28 cellular contexts compared by ENCODE assay signal in the genomic region with DNA sequence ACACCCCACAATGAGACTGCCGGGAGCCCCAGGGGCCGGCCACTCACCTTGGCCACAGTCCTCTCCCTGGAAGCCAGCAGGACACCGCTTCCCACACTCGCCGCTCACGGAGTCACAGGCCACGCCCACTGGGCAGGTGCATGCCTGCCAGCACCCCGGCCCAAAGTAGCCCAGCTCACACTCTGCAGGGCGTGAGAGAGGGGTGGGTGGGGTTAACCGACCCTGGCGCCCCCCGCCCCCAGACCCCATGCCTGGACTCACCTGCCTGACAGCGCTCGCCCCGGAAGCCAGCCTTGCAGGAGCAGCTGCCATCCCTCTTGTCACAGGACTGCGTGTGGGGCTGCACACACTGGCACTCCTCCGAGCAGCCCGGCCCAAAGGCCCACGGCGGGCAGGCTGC. TPM values are rescaled to one million over a fixed set of nuclear protein-coding genes. Genes with fewer than 3 reads are reported as not detected.
A peak's percentile ranks its signal among the peaks of the same experiment; 100 is the strongest.
DNase-seq lines count a peak whose midpoint lies in the region; ATAC-seq, FAIRE-seq and TF ChIP-seq lines count a peak whose summit lies in the region.
"Had no signal": no experiment of that assay in that cellular context is flagged by ENCODE, and none has a peak within 500 bp of the region (broad histone marks: within the 10 kb centered on the region; RNA-seq: fewer than 3 reads in every experiment).

No MANE protein-coding gene starts in this region.

- WGBS in lower leg skin, 2 donors, result 70 to 71% methylated on average over 16 to 17 of the region's 20 CpGs

- no peak overlapping the region for H3K4me2 ChIP-seq in astrocyte (ENCODE audit: low read length)

- peak overlapping the region; percentile 53 for H3K9ac ChIP-seq in astrocyte (ENCODE audit: low read length)
- H3K9ac ChIP-seq: parathyroid adenoma had no signal

- H3K4me1 Mint-ChIP-seq in HFFc6 (ENCODE audit: low read depth) (peaks cover 18% of the 10 kb centered on the region), astrocyte (ENCODE audit: low read depth, unreplicated experiment) (no peaks in the 10 kb centered on the region)
- H3K4me1 Mint-ChIP-seq: activated CD4-positive, alpha-beta T cell treated with anti-CD3 and anti-CD28 coated beads, Interleukin-2, amount 10 ng/mL, durations not matched to agents 7 days and 5 days; nephron progenitor cell; stimulated activated effector memory CD8-positive, alpha-beta T cell treated with anti-CD3 and anti-CD28 coated beads, Interleukin-12 subunit alpha, Interleukin-12 subunit beta, amount 100 ng/mL, for 72 hours had no signal

- H3K9me3 Mint-ChIP-seq in HFFc6, result no peaks in the 10 kb centered on the region
- peaks cover 5% of the 10 kb centered on the region for H3K9me3 Mint-ChIP-seq in astrocyte (ENCODE audit: unreplicated experiment)
- H3K9me3 Mint-ChIP-seq: activated CD4-positive, alpha-beta T cell treated with anti-CD3 and anti-CD28 coated beads, Interleukin-2, amount 10 ng/mL, durations not matched to agents 7 days and 5 days; nephron progenitor cell; stimulated activated effector memory CD8-positive, alpha-beta T cell treated with anti-CD3 and anti-CD28 coated beads, Interleukin-12 subunit alpha, Interleukin-12 subunit beta, amount 100 ng/mL, for 72 hours had no signal

- in situ Hi-C loops in gastrocnemius medialis (cut with MboI; ENCODE audit: low sequenced_read_pairs in 4 of 4), result no loop called here

- H2AFZ ChIP-seq in astrocyte (ENCODE audit: low read depth, low read length), result no peak overlapping the region
- H2AFZ ChIP-seq: parathyroid adenoma had no signal

- H3K27me3 ChIP-seq in astrocyte (ENCODE audit: insufficient read depth, low read length) (no peaks in the 10 kb centered on the region), gastrocnemius medialis (no peaks in the 10 kb centered on the region)
- H3K27me3 ChIP-seq: brain microvascular endothelial cell, uterus had no signal

- peaks cover 4% of the 10 kb centered on the region for H4K20me1 ChIP-seq in astrocyte (ENCODE audit: insufficient read depth, low read length)

- intact Hi-C loops in gastrocnemius medialis (cut with DNase I; ENCODE audit: low total_unique reads), result no loop called here
- intact Hi-C loops in lower leg skin (cut with DNase I; ENCODE audit: low total_unique reads), result no loop called here

- no peak for ATAC-seq in gastrocnemius medialis
- ATAC-seq: GM12878; HepG2; right cardiac atrium; stimulated activated effector memory CD8-positive, alpha-beta T cell treated with anti-CD3 and anti-CD28 coated beads, Interleukin-12 subunit alpha, Interleukin-12 subunit beta, amount 100 ng/mL, for 72 hours had no signal

- H3K9me3 ChIP-seq in astrocyte (ENCODE audit: insufficient read depth, low read depth, low read length), result no peaks in the 10 kb centered on the region
- H3K9me3 ChIP-seq in gastrocnemius medialis, result no peaks in the 10 kb centered on the region
- H3K9me3 ChIP-seq: uterus had no signal

- DNase-seq in COR-L47 (lab: John Stamatoyannopoulos, UW), result peak; percentile 67
- no peak for DNase-seq in HFFc6
- no peak for DNase-seq in astrocyte (ENCODE audit: low read depth)
- DNase-seq in gastrocnemius medialis, result no peak
- DNase-seq in lower leg skin (ENCODE audit: low spot score in 2 of 2), result no peak
- no peak for DNase-seq in amygdala (lab: John Stamatoyannopoulos, UW)
- DNase-seq in activated T-cell treated with anti-CD3 and anti-CD28 coated beads for 4 hours, result no peak
- no peak for DNase-seq in NCI-H2081 treated with DMSO at 0.1 percent for 48 hours (lab: John Stamatoyannopoulos, UW)
- DNase-seq: activated CD4-positive, alpha-beta T cell treated with anti-CD3 and anti-CD28 coated beads, Interleukin-2, amount 10 ng/mL, durations not matched to agents 7 days and 5 days; activated naive CD4-positive, alpha-beta T cell; activated T-cell treated with anti-CD3 and anti-CD28 coated beads, Interleukin-2, amount 50 U/mL, for 48 hours; brain microvascular endothelial cell; MV-4-11; NCI-H187 treated with DMSO at 0.1 percent for 48 hours; NCI-H446; nephron progenitor cell; NK-92 treated with Interleukin-12 subunit alpha and Interleukin-12 subunit beta, amount 100 ng/mL, for 24 hours; SHP77 treated with DMSO at 0.1 percent for 48 hours; stimulated activated CD4-positive, alpha-beta T cell treated with anti-CD3 and anti-CD28 coated beads, Interleukin-4, amount 100 ng/mL, for 24 hours; uterus had no signal

- no peaks in the 10 kb centered on the region for H3K36me3 ChIP-seq in astrocyte (ENCODE audit: insufficient read depth, low read length)
- no peaks in the 10 kb centered on the region for H3K36me3 ChIP-seq in gastrocnemius medialis
- H3K36me3 ChIP-seq: brain microvascular endothelial cell, uterus had no signal

- FAIRE-seq in astrocyte (lab: Jason Lieb, UNC), result no peak
- FAIRE-seq: D721Med, GM12878, HepG2, keratinocyte had no signal

- H3K4me1 ChIP-seq in astrocyte (ENCODE audit: insufficient read depth, low read length) (peaks cover 16% of the 10 kb centered on the region), gastrocnemius medialis (peaks cover 19 to 31% of the 10 kb centered on the region in 2 donors)
- H3K4me1 ChIP-seq: parathyroid adenoma, uterus had no signal

- no peaks in the 10 kb centered on the region for H3K79me2 ChIP-seq in astrocyte (ENCODE audit: insufficient read depth, low read length)
- H3K79me2 ChIP-seq: parathyroid adenoma had no signal

- H3K4me3 ChIP-seq in astrocyte (ENCODE audit: insufficient read depth, low read depth, low read length) (no peak overlapping the region), gastrocnemius medialis (no peak overlapping the region), lower leg skin (ENCODE audit: low read depth, poor library complexity, severe bottlenecking) (no peak overlapping the region)
- H3K4me3 ChIP-seq: GM12878, uterus had no signal

- peak overlapping the region; percentile 98 for H3K27ac Mint-ChIP-seq in HFFc6
- no peak overlapping the region for H3K27ac Mint-ChIP-seq in astrocyte (ENCODE audit: unreplicated experiment)
- H3K27ac Mint-ChIP-seq: activated CD4-positive, alpha-beta T cell treated with anti-CD3 and anti-CD28 coated beads, Interleukin-2, amount 10 ng/mL, durations not matched to agents 7 days and 5 days; nephron progenitor cell; stimulated activated effector memory CD8-positive, alpha-beta T cell treated with anti-CD3 and anti-CD28 coated beads, Interleukin-12 subunit alpha, Interleukin-12 subunit beta, amount 100 ng/mL, for 72 hours had no signal

- H3K27ac ChIP-seq in astrocyte (ENCODE audit: low read depth, low read length) (no peak overlapping the region), gastrocnemius medialis (peak overlapping the region; percentile 92 to 99 (median 96))
- H3K27ac ChIP-seq: parathyroid adenoma had no signal

- TF ChIP-seq CTCF in HFFc6 (IDR thresholded peaks at IDR 0.05), result no peak
- no peak for TF ChIP-seq CTCF in astrocyte (IDR thresholded peaks at IDR 0.05; ENCODE audit: insufficient read depth, low read depth, low read length)
- TF ChIP-seq CTCF in gastrocnemius medialis (IDR thresholded peaks at IDR 0.05 in 4 of 5, conservative IDR thresholded peaks at IDR 0.05 in 1 of 5), result no peak
- no peak for TF ChIP-seq CTCF in lower leg skin (IDR thresholded peaks at IDR 0.05)

- H3K4me3 Mint-ChIP-seq in HFFc6 (no peak overlapping the region), astrocyte (ENCODE audit: unreplicated experiment) (no peak overlapping the region)
- H3K4me3 Mint-ChIP-seq: activated CD4-positive, alpha-beta T cell treated with anti-CD3 and anti-CD28 coated beads, Interleukin-2, amount 10 ng/mL, durations not matched to agents 7 days and 5 days; nephron progenitor cell; stimulated activated effector memory CD8-positive, alpha-beta T cell treated with anti-CD3 and anti-CD28 coated beads, Interleukin-12 subunit alpha, Interleukin-12 subunit beta, amount 100 ng/mL, for 72 hours had no signal

- peaks cover 1% of the 10 kb centered on the region; the same call in 1 of the 2 replicates for H3K27me3 Mint-ChIP-seq in HFFc6 (ENCODE audit: insufficient read depth)
- peaks cover 17% of the 10 kb centered on the region for H3K27me3 Mint-ChIP-seq in astrocyte (ENCODE audit: low read depth, unreplicated experiment)
- H3K27me3 Mint-ChIP-seq: activated CD4-positive, alpha-beta T cell treated with anti-CD3 and anti-CD28 coated beads, Interleukin-2, amount 10 ng/mL, durations not matched to agents 7 days and 5 days had no signal

- H3K36me3 Mint-ChIP-seq in HFFc6 (ENCODE audit: low read depth) (no peaks in the 10 kb centered on the region), astrocyte (ENCODE audit: low read depth, unreplicated experiment) (peaks cover 6% of the 10 kb centered on the region)
- H3K36me3 Mint-ChIP-seq: stimulated activated effector memory CD8-positive, alpha-beta T cell treated with anti-CD3 and anti-CD28 coated beads, Interleukin-12 subunit alpha, Interleukin-12 subunit beta, amount 100 ng/mL, for 72 hours had no signal

- TF ChIP-seq POLR2A in gastrocnemius medialis (IDR thresholded peaks at IDR 0.05) (no peak), lower leg skin (IDR thresholded peaks at IDR 0.05) (no peak)

RNA-seq across cellular contexts. Expression of gene ARHGEF16, which starts 50.7 kb away (rescaled TPM):
- under 1 TPM in 3 of 6 experiments, not detected in 3; 0.08 to 0.18 (median 0.17) TPM for total RNA-seq in HFFc6 (2021; fragmentation: NEBNext Ultra II Directional; extraction: Animal tissue kit (Norgen Biotek cat#: 25700))
- 3.7 and 4.1 TPM in 2 replicates for total RNA-seq in astrocyte
- 1 to 10 TPM in 1 of 4 donors, under 1 TPM in 3; 0.20 to 1.2 (median 0.63) TPM for total RNA-seq in gastrocnemius medialis
- total RNA-seq in lower leg skin, result 10 to 100 TPM in 2 of 4 donors, 1 to 10 TPM in 2; 7.9 to 11.5 (median 9.8) TPM
- total RNA-seq: activated CD4-positive, alpha-beta T cell treated with anti-CD3 and anti-CD28 coated beads, Interleukin-2, amount 10 ng/mL, durations not matched to agents 7 days and 5 days; GM12878; LHCN-M2 had no signal
